In the genomic region with DNA sequence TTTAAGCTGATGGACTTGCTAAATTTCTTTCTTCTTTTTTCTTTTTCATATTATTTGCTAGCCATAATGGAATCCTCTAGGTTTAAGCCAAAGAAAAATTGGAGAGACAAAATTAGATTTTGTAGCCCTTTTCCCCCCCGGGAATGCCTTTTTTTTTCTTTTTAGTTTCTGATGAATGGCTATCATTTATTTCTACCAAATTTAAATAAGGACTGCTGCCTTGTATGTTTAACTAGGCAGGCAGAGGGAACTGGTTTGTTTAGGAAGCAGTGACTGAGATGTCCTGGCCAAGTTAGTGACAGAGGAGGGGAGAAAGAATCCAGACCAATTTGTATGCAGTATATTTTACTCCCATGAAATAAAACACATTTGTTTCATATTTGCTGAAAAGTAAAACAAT, we compare ENCODE assay signal across 17 cellular contexts. TPM values are rescaled to one million over a fixed set of nuclear protein-coding genes. Genes with fewer than 3 reads are reported as not detected.
A peak's percentile ranks its signal among the peaks of the same experiment; 100 is the strongest.
DNase-seq lines count a peak whose midpoint lies in the region; ATAC-seq and TF ChIP-seq lines count a peak whose summit lies in the region.
"Had no signal": no experiment of that assay in that cellular context is flagged by ENCODE, and none has a peak within 500 bp of the region (broad histone marks: within the 10 kb centered on the region; RNA-seq: fewer than 3 reads in every experiment).

No MANE protein-coding gene starts in this region.

- H3K27me3 Mint-ChIP-seq in mesothelial cell of epicardium (ENCODE audit: low read depth) (no peaks in the 10 kb centered on the region), type B pancreatic cell (peaks cover 100% of the 10 kb centered on the region)

- no peak for ATAC-seq in foreskin keratinocyte
- ATAC-seq: CD8-positive, alpha-beta T cell had no signal

- H3K27me3 ChIP-seq in foreskin keratinocyte: no peaks in the 10 kb centered on the region

- H3K27ac Mint-ChIP-seq in mesothelial cell of epicardium (peak overlapping the region; percentile 99), type B pancreatic cell (no peak overlapping the region)
- H3K27ac Mint-ChIP-seq: CD8-positive, alpha-beta T cell had no signal

- peak overlapping the region; percentile 45 for H3K4me3 Mint-ChIP-seq in mesothelial cell of epicardium
- peak overlapping the region; percentile 29 for H3K4me3 Mint-ChIP-seq in type B pancreatic cell
- H3K4me3 Mint-ChIP-seq: CD8-positive, alpha-beta T cell had no signal

- H3K4me1 ChIP-seq in foreskin keratinocyte: peaks cover 13% of the 10 kb centered on the region
- H3K4me1 ChIP-seq: BLaER1 treated with 17β-estradiol and CSF1 and Interleukin-3, amounts not matched to agents 10 nM and 100 nM had no signal

- no peak for TF ChIP-seq CTCF in foreskin keratinocyte (conservative IDR thresholded peaks at IDR 0.05)
- TF ChIP-seq CTCF in mesothelial cell of epicardium (IDR thresholded peaks at IDR 0.05; ENCODE audit: unreplicated experiment): no peak
- TF ChIP-seq CTCF in type B pancreatic cell (conservative IDR thresholded peaks at IDR 0.05): no peak

- H3K4me1 Mint-ChIP-seq in mesothelial cell of epicardium (peaks cover 83% of the 10 kb centered on the region), type B pancreatic cell (ENCODE audit: unreplicated experiment) (peaks cover 39% of the 10 kb centered on the region)

- H3K9me3 Mint-ChIP-seq in mesothelial cell of epicardium (no peaks in the 10 kb centered on the region), type B pancreatic cell (no peaks in the 10 kb centered on the region)
- H3K9me3 Mint-ChIP-seq: CD8-positive, alpha-beta T cell had no signal

- H3K36me3 Mint-ChIP-seq in mesothelial cell of epicardium: peaks cover 15% of the 10 kb centered on the region
- peaks cover 11% of the 10 kb centered on the region for H3K36me3 Mint-ChIP-seq in type B pancreatic cell
- H3K36me3 Mint-ChIP-seq: CD8-positive, alpha-beta T cell had no signal

- H3K27ac ChIP-seq in foreskin keratinocyte: peak overlapping the region; percentile 90
- H3K27ac ChIP-seq: BLaER1 treated with 17β-estradiol and CSF1 and Interleukin-3, amounts not matched to agents 10 nM and 100 nM had no signal

- DNase-seq in amniotic epithelial cell (ENCODE audit: low read depth): peak; percentile 34
- DNase-seq in foreskin keratinocyte: peak in 1 of 2 donors; percentile 56
- DNase-seq in mesothelial cell of epicardium (ENCODE audit: low spot score in 2 of 2, unreplicated experiment in 2 of 2): no peak
- no peak for DNase-seq in type B pancreatic cell (ENCODE audit: extremely low spot score, unreplicated experiment)
- no peak for DNase-seq in NCI-H1694 treated with DMSO at 0.1 percent for 48 hours (lab: John Stamatoyannopoulos, UW)
- DNase-seq in iPS-NIHi11 (ENCODE audit: low spot score): no peak
- no peak for DNase-seq in HCEC 1CT
- DNase-seq: CD8-positive, alpha-beta T cell; DMS53; MM.1S; NCI-H1092; NCI-H146; NCI-H2081 treated with DMSO at 0.1 percent for 48 hours; NCI-H82; OCI-M1; Right ventricle myocardium superior had no signal

RNA-seq across cellular contexts. Expression of gene PITX2, which starts 5.8 kb away (rescaled TPM):
- total RNA-seq in foreskin keratinocyte (22.2 and 27.1 TPM in 2 replicates), mesothelial cell of epicardium (88.7 to 99.3 TPM (median 95.5 TPM) in 3 replicates), type B pancreatic cell (ENCODE audit: low replicate concordance) (4.5 and 13.8 TPM in 2 replicates)
- 15.4 and 19.3 TPM in 2 replicates for polyA plus RNA-seq in foreskin keratinocyte
- total RNA-seq: CD8-positive, alpha-beta T cell; Right ventricle myocardium superior had no signal
